8 cellular contexts compared by ENCODE assay signal in genomic region chr4:6658635-6659075, GRCh38. TPM values are rescaled to one million over a fixed set of nuclear protein-coding genes. Genes with fewer than 3 reads are reported as not detected.
DNase-seq lines count a peak whose midpoint lies in the region; ATAC-seq and TF ChIP-seq lines count a peak whose summit lies in the region.

No MANE protein-coding gene starts in this region.

- H3K36me3 ChIP-seq in BE2C, result no peaks in the 10 kb centered on the region

- no peaks in the 10 kb centered on the region for H3K27me3 ChIP-seq in BE2C

- H3K4me3 ChIP-seq in BE2C (ENCODE audit: low read depth, low read length), result no peak overlapping the region

- no peaks in the 10 kb centered on the region for H3K9me3 ChIP-seq in BE2C

- no peak for TF ChIP-seq CTCF in BE2C (IDR thresholded peaks at IDR 0.05; ENCODE audit: low read depth, low read length)

- CTCF ChIA-PET in activated CD4-positive, alpha-beta T cell treated with anti-CD3 and anti-CD28 coated beads for 36 hours (lab: Charles Lee), result interaction anchor here (0.6 to 1.0 kb wide), 4 partner anchors 16 to 214 kb away, joined by 3 read pairs; no protein-coding TSS in a partner anchor

- ATAC-seq in activated CD4-positive, alpha-beta T cell treated with anti-CD3 and anti-CD28 coated beads for 36 hours, result peak; percentile 81
- ATAC-seq in HG02938 (IDR thresholded peaks at IDR 0.05; ENCODE audit: unreplicated experiment), result no peak

- POLR2A ChIA-PET in activated CD4-positive, alpha-beta T cell treated with anti-CD3 and anti-CD28 coated beads for 36 hours (lab: Charles Lee), result interaction anchor here (3.3 kb wide), 1 partner anchor 15 kb away, joined by 13 read pairs; a partner anchor contains a TSS

- no peak overlapping the region for H3K27ac Mint-ChIP-seq in activated CD4-positive, alpha-beta T cell treated with anti-CD3 and anti-CD28 coated beads for 36 hours

- DNase-seq in Ammon's horn (ENCODE audit: low spot score) (peak; percentile 24), dermis blood vessel endothelial cell (peak; percentile 18), midbrain (lab: John Stamatoyannopoulos, UW) (peak; percentile 4), NCI-H446 treated with DMSO at 0.1 percent for 48 hours (lab: John Stamatoyannopoulos, UW) (no peak), BE2C (no peak)
- DNase-seq in activated CD4-positive, alpha-beta T cell treated with anti-CD3 and anti-CD28 coated beads for 36 hours, result peak; percentile 59
- DNase-seq in stimulated activated naive CD4-positive, alpha-beta T cell treated with Interleukin-2 at 50 U/mL for 16 hours (lab: John Stamatoyannopoulos, UW), result peak; percentile 57

- H3K4me1 ChIP-seq in BE2C, result no peaks in the 10 kb centered on the region

- intact Hi-C loops in activated CD4-positive, alpha-beta T cell treated with anti-CD3 and anti-CD28 coated beads for 36 hours (cut with DNase I, micrococcal nuclease), result no loop called here

- no peaks in the 10 kb centered on the region for H3K36me3 Mint-ChIP-seq in activated CD4-positive, alpha-beta T cell treated with anti-CD3 and anti-CD28 coated beads for 36 hours (ENCODE audit: low read depth)

- peak overlapping the region; percentile 43 for H3K4me3 Mint-ChIP-seq in activated CD4-positive, alpha-beta T cell treated with anti-CD3 and anti-CD28 coated beads for 36 hours

- H3K4me1 Mint-ChIP-seq in activated CD4-positive, alpha-beta T cell treated with anti-CD3 and anti-CD28 coated beads for 36 hours, result peaks cover 12% of the 10 kb centered on the region

- H3K9me3 Mint-ChIP-seq in activated CD4-positive, alpha-beta T cell treated with anti-CD3 and anti-CD28 coated beads for 36 hours (ENCODE audit: low read depth), result peaks cover 2% of the 10 kb centered on the region

- H3K27me3 Mint-ChIP-seq in activated CD4-positive, alpha-beta T cell treated with anti-CD3 and anti-CD28 coated beads for 36 hours, result peaks cover 21% of the 10 kb centered on the region

RNA-seq across cellular contexts. Expression of gene MRFAP1, which starts 18.2 kb away (rescaled TPM):
- 100 to 1,000 TPM in 1 of 2 experiments, 10 to 100 TPM in 1; 66.8 to 122 TPM for total RNA-seq in activated CD4-positive, alpha-beta T cell treated with anti-CD3 and anti-CD28 coated beads for 36 hours
- total RNA-seq in dermis blood vessel endothelial cell, result 88.2 and 147 TPM in 2 replicates
- polyA plus RNA-seq in BE2C (2012; ENCODE audit: insufficient read depth, insufficient read length, low read depth), result 1,288 TPM

RNA-seq across cellular contexts. Expression of gene S100P, which starts 35.0 kb away (rescaled TPM):
- total RNA-seq in activated CD4-positive, alpha-beta T cell treated with anti-CD3 and anti-CD28 coated beads for 36 hours, result 1 to 10 TPM; 1.9 to 2.1 TPM
- not detected in 2 replicates for total RNA-seq in dermis blood vessel endothelial cell
- polyA plus RNA-seq in BE2C (2012; ENCODE audit: insufficient read depth, insufficient read length, low read depth), result 10.8 TPM

RNA-seq across cellular contexts. Expression of gene MRFAP1L1, which starts 51.0 kb away (rescaled TPM):
- total RNA-seq in activated CD4-positive, alpha-beta T cell treated with anti-CD3 and anti-CD28 coated beads for 36 hours, result 10 to 100 TPM; 36.4 to 45.0 TPM
- 62.2 and 68.9 TPM in 2 replicates for total RNA-seq in dermis blood vessel endothelial cell
- polyA plus RNA-seq in BE2C (2012; ENCODE audit: insufficient read depth, insufficient read length, low read depth), result 120 TPM

RNA-seq across cellular contexts. Expression of gene BLOC1S4, which starts 57.3 kb away (rescaled TPM):
- 10 to 100 TPM; 10.1 to 16.7 TPM for total RNA-seq in activated CD4-positive, alpha-beta T cell treated with anti-CD3 and anti-CD28 coated beads for 36 hours
- 13.7 and 17.0 TPM in 2 replicates for total RNA-seq in dermis blood vessel endothelial cell
- polyA plus RNA-seq in BE2C (2012; ENCODE audit: insufficient read depth, insufficient read length, low read depth), result 87.8 TPM

Comparison
In these comparisons a context has a peak if more than half of its experiments do, and no peak if none do; other contexts are left out.
1. DNase-seq: peak in Ammon's horn (single experiment), activated CD4-positive, alpha-beta T cell treated with anti-CD3 and anti-CD28 coated beads for 36 hours (single experiment), dermis blood vessel endothelial cell (single experiment), midbrain (single experiment) and stimulated activated naive CD4-positive, alpha-beta T cell treated with Interleukin-2 at 50 U/mL for 16 hours (single experiment); none in NCI-H446 treated with DMSO at 0.1 percent for 48 hours (single experiment) and BE2C (single experiment).